Comparison of ENCODE assay signal across 19 cellular contexts in genomic region chr7:42380411-42380810, GRCh38.
DNase-seq lines count a peak whose midpoint lies in the region; ATAC-seq and TF ChIP-seq lines count a peak whose summit lies in the region.
"Had no signal": no experiment of that assay in that cellular context is flagged by ENCODE, and none has a peak within 500 bp of the region (broad histone marks: within the 10 kb centered on the region; RNA-seq: fewer than 3 reads in every experiment).

No MANE protein-coding gene starts in this region.

- H3K4me1 ChIP-seq in A673 (ENCODE audit: insufficient read depth, low read length, poor library complexity, severe bottlenecking): no peaks in the 10 kb centered on the region
- H3K4me1 ChIP-seq: BLaER1 treated with 17β-estradiol and CSF1 and Interleukin-3, amounts not matched to agents 10 nM and 100 nM; breast epithelium; prostate gland had no signal

- CTCF ChIA-PET in A673 (lab: Charles Lee): no interaction called here

- POLR2A ChIA-PET in A673 (lab: Charles Lee; ENCODE audit: low non-redundant PET): no interaction called here

- TF ChIP-seq CTCF in fibroblast of the aortic adventitia (IDR thresholded peaks at IDR 0.05; ENCODE audit: insufficient read depth, low read length) (no peak), A673 (conservative IDR thresholded peaks at IDR 0.05; ENCODE audit: low read depth, low read length) (no peak)

- no peaks in the 10 kb centered on the region for H3K36me3 ChIP-seq in A673 (ENCODE audit: insufficient read depth, low read length, poor library complexity, severe bottlenecking)
- H3K36me3 ChIP-seq: BLaER1 treated with 17β-estradiol and CSF1 and Interleukin-3, amounts not matched to agents 10 nM and 100 nM; breast epithelium; prostate gland had no signal

- H3K4me3 ChIP-seq in fibroblast of the aortic adventitia (ENCODE audit: low read depth, low read length): no peak overlapping the region
- no peak overlapping the region for H3K4me3 ChIP-seq in A673 (ENCODE audit: low read depth, low read length, poor library complexity, severe bottlenecking)
- H3K4me3 ChIP-seq: BLaER1 treated with 17β-estradiol and CSF1 and Interleukin-3, amounts not matched to agents 10 nM and 100 nM; breast epithelium; prostate gland had no signal

- peak; percentile 32 for DNase-seq in GM04503 (ENCODE audit: low read depth)
- DNase-seq in amniotic epithelial cell (ENCODE audit: low read depth): peak; percentile 35
- peak; percentile 47 for DNase-seq in fibroblast of the aortic adventitia (ENCODE audit: low read depth)
- no peak for DNase-seq in sciatic nerve (ENCODE audit: low spot score)
- DNase-seq in NCI-H1930 (lab: John Stamatoyannopoulos, UW): no peak
- no peak for DNase-seq in stimulated activated CD4-positive, alpha-beta T cell treated with anti-CD3 and anti-CD28 coated beads, Interleukin-12 subunit alpha, Interleukin-12 subunit beta, amount 100 ng/mL, for 4 hours
- no peak for DNase-seq in A673 (ENCODE audit: low spot score)
- DNase-seq: activated CD4-positive, alpha-beta T cell treated with anti-CD3 and anti-CD28 coated beads for 4 hours; activated CD8-positive, alpha-beta memory T cell treated with anti-CD3 and anti-CD28 coated beads, Interleukin-2, amount 10 ng/mL, durations not matched to agents 7 days and 5 days; activated naive CD8-positive, alpha-beta T cell treated with anti-CD3 and anti-CD28 coated beads for 36 hours; midbrain; NCI-H1436; small intestine; stimulated activated CD4-positive, alpha-beta T cell treated with anti-CD3 and anti-CD28 coated beads, Interleukin-2, amount 100 ng/mL, for 48 hours; T-helper 1 cell had no signal

- intact Hi-C loops in sciatic nerve (cut with DNase I) (no loop called here), A673 (cut with micrococcal nuclease; ENCODE audit: unreplicated experiment) (no loop called here)

- no TSS peak for BruUV-seq in A673 (replicated peaks; lab: Mats Ljungman, UMichigan)

- H3K27ac ChIP-seq in A673 (ENCODE audit: low read depth, low read length, poor library complexity, severe bottlenecking): no peak overlapping the region
- H3K27ac ChIP-seq: BLaER1 treated with 17β-estradiol and CSF1 and Interleukin-3, amounts not matched to agents 10 nM and 100 nM; breast epithelium; prostate gland had no signal

- peak; percentile 68 for ATAC-seq in sciatic nerve
- ATAC-seq: activated CD8-positive, alpha-beta memory T cell treated with anti-CD3 and anti-CD28 coated beads, Interleukin-2, amount 10 ng/mL, durations not matched to agents 7 days and 5 days; activated T-helper 17 cell treated with anti-CD3 and anti-CD28 coated beads, Interleukin-2, amount 50 U/mL, for 72 hours had no signal

- no peaks in the 10 kb centered on the region for H3K27me3 ChIP-seq in A673 (replicated peaks; ENCODE audit: insufficient read depth, low read depth, low read length, poor library complexity)
- H3K27me3 ChIP-seq: BLaER1 treated with 17β-estradiol and CSF1 and Interleukin-3, amounts not matched to agents 10 nM and 100 nM; breast epithelium had no signal

- no peaks in the 10 kb centered on the region for H3K9me3 ChIP-seq in A673 (ENCODE audit: low read depth, low read length, poor library complexity, severe bottlenecking)
- H3K9me3 ChIP-seq: breast epithelium, prostate gland had no signal

Comparison
In these comparisons a context has a peak if more than half of its experiments do, and no peak if none do; other contexts are left out.
1. DNase-seq: peak in GM04503 (single experiment), amniotic epithelial cell (single experiment) and fibroblast of the aortic adventitia (single experiment); none in sciatic nerve (single experiment), NCI-H1930 (0 of 2), stimulated activated CD4-positive, alpha-beta T cell treated with anti-CD3 and anti-CD28 coated beads, Interleukin-12 subunit alpha, Interleukin-12 subunit beta, amount 100 ng/mL, for 4 hours (single experiment) and A673 (single experiment).